ENCODE assay signal across 27 cellular contexts in genomic region chr18:52607985-52608384, GRCh38.
"Had no signal": no experiment of that assay in that cellular context is flagged by ENCODE, and none has a peak within 500 bp of the region (broad histone marks: within the 10 kb centered on the region; RNA-seq: fewer than 3 reads in every experiment).

No MANE protein-coding gene starts in this region.

- DNase-seq: stimulated activated CD4-positive, alpha-beta T cell treated with anti-CD3 and anti-CD28 coated beads, Interleukin-2, amount 100 ng/mL, for 48 hours; stimulated activated CD4-positive, alpha-beta T cell treated with anti-CD3 and anti-CD28 coated beads, Interleukin-4, amount 100 ng/mL, for 1 hour; stimulated activated CD4-positive, alpha-beta T cell treated with anti-CD3 and anti-CD28 coated beads, Interleukin-4, amount 100 ng/mL, for 24 hours; stimulated activated CD4-positive, alpha-beta T cell treated with anti-CD3 and anti-CD28 coated beads, Interleukin-4, amount 100 ng/mL, for 4 hours; stimulated activated CD8-positive, alpha-beta memory T cell treated with anti-CD3 and anti-CD28 coated beads, Interleukin-4, amount 100 ng/mL, for 48 hours; stimulated activated naive B cell treated with anti-CD40 and anti-IgM and Interleukin-4, amounts not matched to agents 10 μg/mL and 1 μg/mL and 100 μg/mL, for 72 hours; stimulated activated naive CD4-positive, alpha-beta T cell; stimulated activated naive CD4-positive, alpha-beta T cell treated with Interleukin-2 at 50 U/mL for 16 hours; stimulated activated naive CD8-positive, alpha-beta T cell treated with anti-CD3 and anti-CD28 coated beads, Interleukin-15, amount 100 ng/mL, for 72 hours; stimulated activated naive CD8-positive, alpha-beta T cell treated with anti-CD3 and anti-CD28 coated beads, Interleukin-15, Interleukin-2, amounts not matched to agents 100 U/mL and 50 U/mL, for 24 hours; stomach; substantia nigra; testis; thyroid gland; tibial artery; transverse colon; trophoblast cell; upper lobe of left lung; upper lobe of right lung; uterus had no signal

- H3K4me1 ChIP-seq: stomach, suprapubic skin, testis, thyroid gland, tibial artery, tibial nerve, transverse colon, upper lobe of left lung, upper lobe of right lung, uterus, vagina had no signal

- H3K4me3 ChIP-seq: stomach, suprapubic skin, testis, thoracic aorta, thyroid gland, tibial artery, tibial nerve, transverse colon, upper lobe of left lung, upper lobe of right lung, uterus, vagina had no signal

- FAIRE-seq: urothelium cell line had no signal

- ATAC-seq: stimulated activated effector memory CD8-positive, alpha-beta T cell treated with anti-CD3 and anti-CD28 coated beads, Interleukin-12 subunit alpha, Interleukin-12 subunit beta, amount 100 ng/mL, for 72 hours; stimulated activated memory B cell treated with anti-CD40 and anti-IgM and Interleukin-4, amounts not matched to agents 10 μg/mL and 1 μg/mL and 100 μg/mL, for 72 hours; stimulated activated naive B cell treated with anti-CD40 and anti-IgM and Interleukin-4, amounts not matched to agents 10 μg/mL and 1 μg/mL and 100 μg/mL, for 72 hours; stimulated activated naive CD8-positive, alpha-beta T cell treated with anti-CD3 and anti-CD28 coated beads, Interleukin-15, amount 100 ng/mL, for 72 hours; stimulated activated naive CD8-positive, alpha-beta T cell treated with anti-CD3 and anti-CD28 coated beads, Interleukin-15, Interleukin-2, amounts not matched to agents 100 U/mL and 50 U/mL, for 24 hours; upper lobe of right lung had no signal

- H3K36me3 ChIP-seq: stomach, suprapubic skin, thoracic aorta, thyroid gland, tibial artery, tibial nerve, transverse colon, upper lobe of left lung, upper lobe of right lung, uterus, vagina had no signal

- H3K27ac ChIP-seq: stomach, suprapubic skin, testis, thoracic aorta, thyroid gland, tibial artery, tibial nerve, transverse colon, upper lobe of left lung, upper lobe of right lung, uterus, vagina had no signal

- H3K27me3 ChIP-seq: stomach, suprapubic skin, testis, thyroid gland, tibial artery, tibial nerve, transverse colon, upper lobe of left lung, upper lobe of right lung, uterus, vagina had no signal

- H3K9me3 ChIP-seq: stomach, suprapubic skin, testis, thoracic aorta, thyroid gland, tibial artery, tibial nerve, transverse colon, upper lobe of left lung, upper lobe of right lung, uterus, vagina had no signal
